In the genomic region with DNA sequence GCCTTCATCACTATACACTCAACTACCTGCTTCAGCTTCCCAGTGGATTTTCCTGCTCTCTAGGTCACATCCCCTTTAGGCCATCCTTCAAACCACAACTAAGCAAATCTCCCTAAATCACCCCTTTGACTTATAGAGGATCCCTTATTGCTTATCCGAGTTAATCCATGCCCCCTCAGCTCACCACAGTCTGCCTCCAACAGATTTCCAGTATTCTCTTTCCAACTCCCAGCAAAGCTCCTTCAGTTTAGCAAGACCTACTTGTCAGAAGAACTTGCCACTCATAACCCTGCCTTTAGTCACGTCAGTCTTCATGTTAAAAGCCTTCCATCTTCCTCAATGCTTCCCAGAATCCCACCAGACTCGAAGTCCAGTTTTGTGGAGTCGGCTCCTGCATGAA, we compare ENCODE assay signal across 23 cellular contexts. TPM values are rescaled to one million over a fixed set of nuclear protein-coding genes. Genes with fewer than 3 reads are reported as not detected.
"Had no signal": no experiment of that assay in that cellular context is flagged by ENCODE, and none has a peak within 500 bp of the region (broad histone marks: within the 10 kb centered on the region; RNA-seq: fewer than 3 reads in every experiment).

No MANE protein-coding gene starts in this region.

- H3K4me1 ChIP-seq: psoas muscle, tibial artery, uterus had no signal

- H3K4me3 Mint-ChIP-seq: naive thymus-derived CD4-positive, alpha-beta T cell; nephron progenitor cell; stimulated activated memory B cell treated with anti-CD40 and anti-IgM and Interleukin-4, amounts not matched to agents 10 μg/mL and 1 μg/mL and 100 μg/mL, for 72 hours; stimulated activated naive CD8-positive, alpha-beta T cell treated with anti-CD3 and anti-CD28 coated beads, Interleukin-15, Interleukin-2, amounts not matched to agents 100 ng/mL and 50 ng/mL, for 24 hours had no signal

- H3K27ac Mint-ChIP-seq: nephron progenitor cell; stimulated activated memory B cell treated with anti-CD40 and anti-IgM and Interleukin-4, amounts not matched to agents 10 μg/mL and 1 μg/mL and 100 μg/mL, for 72 hours; stimulated activated naive CD8-positive, alpha-beta T cell treated with anti-CD3 and anti-CD28 coated beads, Interleukin-15, Interleukin-2, amounts not matched to agents 100 ng/mL and 50 ng/mL, for 24 hours had no signal

- DNase-seq: dorsolateral prefrontal cortex; effector CD8-positive, alpha-beta T cell; foreskin melanocyte; head of caudate nucleus; kidney; left cardiac atrium; mammary epithelial cell; naive thymus-derived CD4-positive, alpha-beta T cell; nephron progenitor cell; psoas muscle; retina; spleen; stimulated activated CD4-positive, alpha-beta T cell treated with anti-CD3 and anti-CD28 coated beads, Interleukin-15, amount 100 ng/mL, for 24 hours; stimulated activated CD4-positive, alpha-beta T cell treated with anti-CD3 and anti-CD28 coated beads, Interleukin-1b, Interleukin-23, amount 100 ng/mL, for 48 hours; stimulated activated CD4-positive, alpha-beta T cell treated with anti-CD3 and anti-CD28 coated beads, Interleukin-4, amount 100 ng/mL, for 24 hours; tibial artery; upper lobe of left lung; uterus had no signal

- FAIRE-seq: kidney had no signal

- H3K27me3 Mint-ChIP-seq: stimulated activated memory B cell treated with anti-CD40 and anti-IgM and Interleukin-4, amounts not matched to agents 10 μg/mL and 1 μg/mL and 100 μg/mL, for 72 hours had no signal

- H3K9me3 ChIP-seq: neutrophil, psoas muscle, spleen, tibial artery, upper lobe of left lung, uterus had no signal

- H3K4me2 ChIP-seq: hepatocyte had no signal

- H3K36me3 Mint-ChIP-seq: naive thymus-derived CD4-positive, alpha-beta T cell; stimulated activated memory B cell treated with anti-CD40 and anti-IgM and Interleukin-4, amounts not matched to agents 10 μg/mL and 1 μg/mL and 100 μg/mL, for 72 hours had no signal

- H3K27ac ChIP-seq: hepatocyte, neutrophil, psoas muscle, spleen, tibial artery, upper lobe of left lung, uterus had no signal

- H3K4me1 Mint-ChIP-seq: naive thymus-derived CD4-positive, alpha-beta T cell; stimulated activated memory B cell treated with anti-CD40 and anti-IgM and Interleukin-4, amounts not matched to agents 10 μg/mL and 1 μg/mL and 100 μg/mL, for 72 hours had no signal

- H3K9me3 Mint-ChIP-seq: naive thymus-derived CD4-positive, alpha-beta T cell; nephron progenitor cell; stimulated activated memory B cell treated with anti-CD40 and anti-IgM and Interleukin-4, amounts not matched to agents 10 μg/mL and 1 μg/mL and 100 μg/mL, for 72 hours; stimulated activated naive CD8-positive, alpha-beta T cell treated with anti-CD3 and anti-CD28 coated beads, Interleukin-15, Interleukin-2, amounts not matched to agents 100 ng/mL and 50 ng/mL, for 24 hours had no signal

- H3K36me3 ChIP-seq: neutrophil, tibial artery, uterus had no signal

- H3K4me3 ChIP-seq: dorsolateral prefrontal cortex, hepatocyte, psoas muscle, spleen, tibial artery, upper lobe of left lung, uterus had no signal

- H3K27me3 ChIP-seq: dorsolateral prefrontal cortex, hepatocyte, neutrophil, spleen, tibial artery, upper lobe of left lung, uterus had no signal

- ATAC-seq: left cardiac atrium; naive thymus-derived CD4-positive, alpha-beta T cell; psoas muscle; sciatic nerve; stimulated activated memory B cell treated with anti-CD40 and anti-IgM and Interleukin-4, amounts not matched to agents 10 μg/mL and 1 μg/mL and 100 μg/mL, for 72 hours had no signal

- H2AFZ ChIP-seq: hepatocyte had no signal

RNA-seq across cellular contexts. Expression of a gene that starts 38.6 kb away (rescaled TPM):
- polyA plus RNA-seq: naive thymus-derived CD4-positive, alpha-beta T cell had no signal
